In the genomic region with DNA sequence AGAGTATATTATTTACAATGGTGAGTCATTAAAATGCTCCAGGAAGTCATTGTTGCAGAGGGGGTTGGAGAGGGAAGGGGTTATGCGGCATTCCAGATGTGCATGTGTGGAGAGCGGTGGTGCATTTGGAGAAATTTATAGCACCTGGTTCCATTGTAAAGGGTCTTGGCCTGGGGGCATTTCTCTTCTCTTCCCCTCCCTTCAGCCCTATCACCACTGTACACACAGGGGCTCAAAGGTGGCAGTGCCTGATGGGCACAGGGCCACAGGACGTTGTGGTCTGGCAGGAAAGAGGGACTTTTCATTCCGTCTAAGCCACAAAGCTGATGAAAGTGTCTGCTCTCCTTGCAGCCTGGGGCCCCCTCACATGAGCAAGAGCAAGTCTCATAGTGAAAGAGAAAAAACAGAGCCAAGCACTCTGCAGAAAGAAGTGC, we compare ENCODE assay signal across 10 cellular contexts.
DNase-seq lines count a peak whose midpoint lies in the region; ATAC-seq and TF ChIP-seq lines count a peak whose summit lies in the region.
"Had no signal": no experiment of that assay in that cellular context is flagged by ENCODE, and none has a peak within 500 bp of the region (broad histone marks: within the 10 kb centered on the region; RNA-seq: fewer than 3 reads in every experiment).

No MANE protein-coding gene starts in this region.

- no peak for TF ChIP-seq POLR2A in gastrocnemius medialis (IDR thresholded peaks at IDR 0.05)
- TF ChIP-seq POLR2A in testis (IDR thresholded peaks at IDR 0.05) = no peak

- H3K9me3 ChIP-seq in SJSA1 (replicated peaks) (no peaks in the 10 kb centered on the region), gastrocnemius medialis (no peaks in the 10 kb centered on the region), testis (no peaks in the 10 kb centered on the region)

- peak; percentile 41 for DNase-seq in activated CD8-positive, alpha-beta memory T cell treated with anti-CD3 and anti-CD28 coated beads, Interleukin-2, amount 10 ng/mL, durations not matched to agents 7 days and 5 days
- DNase-seq in activated CD8-positive, alpha-beta memory T cell treated with anti-CD3 and anti-CD28 coated beads for 24 hours = no peak
- DNase-seq in SJSA1 (ENCODE audit: low read depth in 1 of 2, low spot score in 2 of 2) (peak; percentile 55 to 84), gastrocnemius medialis (no peak), NCI-H526 treated with DMSO at 0.1 percent for 48 hours (lab: John Stamatoyannopoulos, UW) (no peak), testis (no peak)
- DNase-seq in stimulated activated naive B cell treated with anti-CD40 and anti-IgM and Interleukin-4, amounts not matched to agents 10 μg/mL and 1 μg/mL and 100 μg/mL, for 72 hours = peak; percentile 1
- DNase-seq: dermis blood vessel endothelial cell had no signal

- H3K4me3 Mint-ChIP-seq in activated CD8-positive, alpha-beta memory T cell treated with anti-CD3 and anti-CD28 coated beads, Interleukin-2, amount 10 ng/mL, durations not matched to agents 7 days and 5 days = no peak overlapping the region
- no peak overlapping the region for H3K4me3 Mint-ChIP-seq in stimulated activated naive B cell treated with anti-CD40 and anti-IgM and Interleukin-4, amounts not matched to agents 10 μg/mL and 1 μg/mL and 100 μg/mL, for 72 hours
- H3K4me3 Mint-ChIP-seq: B cell had no signal

- intact Hi-C loops in gastrocnemius medialis (cut with DNase I; ENCODE audit: low total_unique reads) (no loop called here), testis (cut with DNase I; ENCODE audit: low total_unique reads) (no loop called here)

- H3K36me3 ChIP-seq in SJSA1 (no peaks in the 10 kb centered on the region; the same call in 1 of the 2 replicates), gastrocnemius medialis (no peaks in the 10 kb centered on the region), testis (ENCODE audit: low read depth, missing control alignments) (no peaks in the 10 kb centered on the region)

- H3K4me1 Mint-ChIP-seq in activated CD8-positive, alpha-beta memory T cell treated with anti-CD3 and anti-CD28 coated beads, Interleukin-2, amount 10 ng/mL, durations not matched to agents 7 days and 5 days = peaks cover 15% of the 10 kb centered on the region
- H3K4me1 Mint-ChIP-seq in stimulated activated naive B cell treated with anti-CD40 and anti-IgM and Interleukin-4, amounts not matched to agents 10 μg/mL and 1 μg/mL and 100 μg/mL, for 72 hours = peaks cover 3 to 8% of the 10 kb centered on the region in 2 donors
- H3K4me1 Mint-ChIP-seq: B cell had no signal

- H3K9me3 Mint-ChIP-seq in activated CD8-positive, alpha-beta memory T cell treated with anti-CD3 and anti-CD28 coated beads, Interleukin-2, amount 10 ng/mL, durations not matched to agents 7 days and 5 days (ENCODE audit: low read depth) = peaks cover 6% of the 10 kb centered on the region
- H3K9me3 Mint-ChIP-seq in stimulated activated naive B cell treated with anti-CD40 and anti-IgM and Interleukin-4, amounts not matched to agents 10 μg/mL and 1 μg/mL and 100 μg/mL, for 72 hours = no peaks in the 10 kb centered on the region

- no peak overlapping the region for H3K27ac Mint-ChIP-seq in activated CD8-positive, alpha-beta memory T cell treated with anti-CD3 and anti-CD28 coated beads, Interleukin-2, amount 10 ng/mL, durations not matched to agents 7 days and 5 days
- H3K27ac Mint-ChIP-seq in stimulated activated naive B cell treated with anti-CD40 and anti-IgM and Interleukin-4, amounts not matched to agents 10 μg/mL and 1 μg/mL and 100 μg/mL, for 72 hours = no peak overlapping the region
- H3K27ac Mint-ChIP-seq: B cell had no signal

- ATAC-seq in activated CD8-positive, alpha-beta memory T cell treated with anti-CD3 and anti-CD28 coated beads, Interleukin-2, amount 10 ng/mL, durations not matched to agents 7 days and 5 days = no peak
- ATAC-seq in HG02970 (IDR thresholded peaks at IDR 0.05; ENCODE audit: low FRiP score, unreplicated experiment) (peak; percentile 44), gastrocnemius medialis (no peak)
- peak; percentile 52 to 63 for ATAC-seq in stimulated activated naive B cell treated with anti-CD40 and anti-IgM and Interleukin-4, amounts not matched to agents 10 μg/mL and 1 μg/mL and 100 μg/mL, for 72 hours (replicated peaks)

- H3K27me3 ChIP-seq in SJSA1 (replicated peaks) = no peaks in the 10 kb centered on the region
- H3K27me3 ChIP-seq in gastrocnemius medialis = no peaks in the 10 kb centered on the region
- H3K27me3 ChIP-seq in testis = no peaks in the 10 kb centered on the region

- H3K4me3 ChIP-seq in SJSA1 (no peak overlapping the region), gastrocnemius medialis (no peak overlapping the region), testis (no peak overlapping the region)

- CTCF ChIA-PET in activated CD8-positive, alpha-beta memory T cell treated with anti-CD3 and anti-CD28 coated beads, Interleukin-2, amount 10 ng/mL, durations not matched to agents 7 days and 5 days (lab: Charles Lee) = no interaction called here

- no peaks in the 10 kb centered on the region for H3K27me3 Mint-ChIP-seq in activated CD8-positive, alpha-beta memory T cell treated with anti-CD3 and anti-CD28 coated beads, Interleukin-2, amount 10 ng/mL, durations not matched to agents 7 days and 5 days
- peaks cover 0 to 3% of the 10 kb centered on the region in 2 donors for H3K27me3 Mint-ChIP-seq in stimulated activated naive B cell treated with anti-CD40 and anti-IgM and Interleukin-4, amounts not matched to agents 10 μg/mL and 1 μg/mL and 100 μg/mL, for 72 hours

- 78 to 84% methylated on average over 3 to 4 of the region's 4 CpGs for WGBS in testis, 2 donors

- H3K4me1 ChIP-seq in SJSA1 (replicated peaks) = peaks cover 28% of the 10 kb centered on the region
- H3K4me1 ChIP-seq in gastrocnemius medialis = peaks cover 0 to 15% of the 10 kb centered on the region in 2 donors
- H3K4me1 ChIP-seq in testis = no peaks in the 10 kb centered on the region

- H3K36me3 Mint-ChIP-seq in activated CD8-positive, alpha-beta memory T cell treated with anti-CD3 and anti-CD28 coated beads, Interleukin-2, amount 10 ng/mL, durations not matched to agents 7 days and 5 days = no peaks in the 10 kb centered on the region
- peaks cover 0 to 2% of the 10 kb centered on the region in 2 donors for H3K36me3 Mint-ChIP-seq in stimulated activated naive B cell treated with anti-CD40 and anti-IgM and Interleukin-4, amounts not matched to agents 10 μg/mL and 1 μg/mL and 100 μg/mL, for 72 hours

- in situ Hi-C loops in gastrocnemius medialis (cut with MboI; ENCODE audit: low sequenced_read_pairs in 4 of 4) = no loop called here

- TF ChIP-seq CTCF in gastrocnemius medialis (IDR thresholded peaks at IDR 0.05 in 4 of 5, conservative IDR thresholded peaks at IDR 0.05 in 1 of 5) (no peak), testis (IDR thresholded peaks at IDR 0.05) (no peak)

- H3K27ac ChIP-seq in SJSA1 (peak overlapping the region; percentile 52), gastrocnemius medialis (no peak overlapping the region), testis (no peak overlapping the region)

Comparison
In these comparisons a context has a peak if more than half of its experiments do, and no peak if none do; other contexts are left out.
1. DNase-seq: peak in activated CD8-positive, alpha-beta memory T cell treated with anti-CD3 and anti-CD28 coated beads, Interleukin-2, amount 10 ng/mL, durations not matched to agents 7 days and 5 days (single experiment), SJSA1 (2 of 2) and stimulated activated naive B cell treated with anti-CD40 and anti-IgM and Interleukin-4, amounts not matched to agents 10 μg/mL and 1 μg/mL and 100 μg/mL, for 72 hours (single experiment); none in activated CD8-positive, alpha-beta memory T cell treated with anti-CD3 and anti-CD28 coated beads for 24 hours (single experiment), gastrocnemius medialis (0 of 2), NCI-H526 treated with DMSO at 0.1 percent for 48 hours (single experiment) and testis (single experiment).
2. ATAC-seq: peak in HG02970 (single experiment) and stimulated activated naive B cell treated with anti-CD40 and anti-IgM and Interleukin-4, amounts not matched to agents 10 μg/mL and 1 μg/mL and 100 μg/mL, for 72 hours (2 of 2); none in activated CD8-positive, alpha-beta memory T cell treated with anti-CD3 and anti-CD28 coated beads, Interleukin-2, amount 10 ng/mL, durations not matched to agents 7 days and 5 days (single experiment) and gastrocnemius medialis (0 of 2).